ENCODE assay signal across 8 cellular contexts in the genomic region with DNA sequence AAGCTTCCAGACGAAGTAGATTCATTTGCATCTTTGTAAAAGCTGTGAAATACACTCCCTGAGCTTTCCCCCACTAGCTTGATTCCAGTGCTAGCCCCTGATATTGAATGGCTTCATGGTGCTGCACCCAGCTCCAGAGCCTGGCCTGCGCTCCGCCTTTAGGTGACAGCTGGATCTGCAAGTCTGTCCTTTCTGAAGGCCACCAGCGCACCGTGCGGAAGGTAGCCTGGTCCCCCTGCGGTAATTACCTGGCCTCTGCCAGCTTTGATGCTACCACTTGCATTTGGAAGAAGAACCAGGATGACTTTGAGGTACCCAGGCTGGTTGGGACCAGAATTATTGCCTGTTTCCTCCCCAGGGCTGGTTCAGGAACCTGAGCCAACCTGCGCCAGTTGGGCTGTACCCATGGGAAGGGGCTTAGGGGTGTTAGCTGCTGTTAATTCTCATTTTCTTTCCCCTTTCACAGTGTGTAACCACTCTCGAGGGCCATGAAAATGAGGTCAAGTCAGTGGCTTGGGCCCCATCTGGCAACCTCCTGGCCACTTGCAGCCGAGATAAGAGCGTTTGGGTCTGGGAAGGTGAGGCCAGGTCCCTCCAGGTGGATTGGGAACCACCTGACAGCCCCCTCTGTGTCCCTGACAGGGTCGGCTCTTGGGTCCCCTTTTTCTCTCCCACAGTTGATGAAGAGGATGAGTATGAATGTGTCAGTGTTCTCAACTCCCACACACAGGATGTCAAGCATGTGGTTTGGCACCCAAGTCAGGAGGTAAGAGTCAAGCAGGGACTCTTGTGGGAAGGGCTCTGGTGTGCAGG. TPM values are rescaled to one million over a fixed set of nuclear protein-coding genes. Genes with fewer than 3 reads are reported as not detected.
DNase-seq lines count a peak whose midpoint lies in the region; ATAC-seq and TF ChIP-seq lines count a peak whose summit lies in the region.

No MANE protein-coding gene starts in this region.

- H3K27ac ChIP-seq in psoas muscle, result no peak overlapping the region

- WGBS in psoas muscle, 3 donors, result 74 to 79% (median 75%) methylated on average over 11 to 12 of the region's 12 CpGs

- H3K4me3 ChIP-seq in epithelial cell of esophagus (ENCODE audit: low read length) (peak overlapping the region; percentile 90), psoas muscle (peak overlapping the region; percentile 88)

- H3K4me1 Mint-ChIP-seq in activated CD8-positive, alpha-beta T cell treated with anti-CD3 and anti-CD28 coated beads for 36 hours (ENCODE audit: low read depth), result peaks cover 36% of the 10 kb centered on the region

- H3K9me3 ChIP-seq in psoas muscle, result no peaks in the 10 kb centered on the region

- H3K4me1 ChIP-seq in psoas muscle, result peaks cover 27% of the 10 kb centered on the region

- peaks cover 8 to 64% of the 10 kb centered on the region in 2 donors for H3K36me3 ChIP-seq in psoas muscle (ENCODE audit: insufficient read depth in 1 of 2, low read depth in 1 of 2)

- H3K4me3 Mint-ChIP-seq in activated CD8-positive, alpha-beta T cell treated with anti-CD3 and anti-CD28 coated beads for 36 hours, result peak overlapping the region; percentile 85

- peak overlapping the region; percentile 91 for H3K27ac Mint-ChIP-seq in activated CD8-positive, alpha-beta T cell treated with anti-CD3 and anti-CD28 coated beads for 36 hours

- POLR2A ChIA-PET in activated CD8-positive, alpha-beta T cell treated with anti-CD3 and anti-CD28 coated beads for 36 hours (lab: Charles Lee), result interaction anchor here (0.6 to 2.9 kb wide), 16 partner anchors 8 to 270 kb away, joined by 3 to 28 read pairs (median 4); a partner anchor contains a TSS

- ATAC-seq in activated CD8-positive, alpha-beta T cell treated with anti-CD3 and anti-CD28 coated beads for 36 hours, result peak; percentile 21
- no peak for ATAC-seq in psoas muscle
- ATAC-seq in left lobe of liver, result no peak
- no peak for ATAC-seq in GM18519 (IDR thresholded peaks at IDR 0.05; ENCODE audit: low FRiP score, unreplicated experiment)

- H3K27me3 Mint-ChIP-seq in activated CD8-positive, alpha-beta T cell treated with anti-CD3 and anti-CD28 coated beads for 36 hours, result no peaks in the 10 kb centered on the region

- DNase-seq in NCI-H2081 (lab: John Stamatoyannopoulos, UW), result peak; percentile 12 to 54
- no peak for DNase-seq in NCI-H2081 treated with DMSO at 0.1 percent for 48 hours (lab: John Stamatoyannopoulos, UW)
- DNase-seq in NCI-H1105 (lab: John Stamatoyannopoulos, UW), result peak; percentile 11
- peak; percentile 79 for DNase-seq in activated CD8-positive, alpha-beta T cell treated with anti-CD3 and anti-CD28 coated beads for 36 hours
- peak; percentile 49 for DNase-seq in epithelial cell of esophagus (ENCODE audit: low read depth)
- peak in 1 of 2 donors; percentile 12 for DNase-seq in psoas muscle
- DNase-seq in left lobe of liver (ENCODE audit: low spot score), result no peak

- TF ChIP-seq CTCF in activated CD8-positive, alpha-beta T cell treated with anti-CD3 and anti-CD28 coated beads for 36 hours (IDR thresholded peaks at IDR 0.05), result peak; percentile 42
- TF ChIP-seq CTCF in epithelial cell of esophagus (IDR thresholded peaks at IDR 0.05; ENCODE audit: insufficient read depth, low read depth, low read length, missing control alignments), result peak; percentile 51
- no peak for TF ChIP-seq CTCF in psoas muscle (IDR thresholded peaks at IDR 0.05)

- no peaks in the 10 kb centered on the region for H3K9me3 Mint-ChIP-seq in activated CD8-positive, alpha-beta T cell treated with anti-CD3 and anti-CD28 coated beads for 36 hours

- H3K27me3 ChIP-seq in psoas muscle (ENCODE audit: insufficient read depth in 3 of 3, low read length in 2 of 3), result no peaks in the 10 kb centered on the region

- CTCF ChIA-PET in activated CD8-positive, alpha-beta T cell treated with anti-CD3 and anti-CD28 coated beads for 36 hours (lab: Charles Lee), result interaction anchor here (0.6 to 2.7 kb wide), 23 partner anchors 11 to 274 kb away, joined by 3 to 12 read pairs (median 4); a partner anchor contains a TSS

- intact Hi-C loops in activated CD8-positive, alpha-beta T cell treated with anti-CD3 and anti-CD28 coated beads for 36 hours (cut with micrococcal nuclease), result no loop called here
- intact Hi-C loops in psoas muscle (cut with DNase I), result loop anchor here (2.0 to 10.0 kb wide), 6 partner anchors 35 to 273 kb away; a partner anchor contains a TSS

- H3K36me3 Mint-ChIP-seq in activated CD8-positive, alpha-beta T cell treated with anti-CD3 and anti-CD28 coated beads for 36 hours (ENCODE audit: low read depth), result peaks cover 47% of the 10 kb centered on the region

RNA-seq across cellular contexts. Expression of a gene that starts 1.3 kb away (rescaled TPM):
- 10 to 100 TPM; 72.1 to 72.3 TPM for total RNA-seq in activated CD8-positive, alpha-beta T cell treated with anti-CD3 and anti-CD28 coated beads for 36 hours
- total RNA-seq in psoas muscle, result 10 to 100 TPM; 44.0 to 61.0 (median 56.5) TPM
- 10 to 100 TPM; 36.8 to 91.6 (median 80.5) TPM for polyA plus RNA-seq in psoas muscle
- 45.0 TPM for total RNA-seq in left lobe of liver

RNA-seq across cellular contexts. Expression of a gene that starts 1.6 kb away (rescaled TPM):
- 10 to 100 TPM; 13.1 to 15.0 TPM for total RNA-seq in activated CD8-positive, alpha-beta T cell treated with anti-CD3 and anti-CD28 coated beads for 36 hours
- 10 to 100 TPM; 23.1 to 33.0 (median 28.3) TPM for total RNA-seq in psoas muscle
- polyA plus RNA-seq in psoas muscle, result 10 to 100 TPM; 18.1 to 39.9 (median 21.2) TPM
- total RNA-seq in left lobe of liver, result 30.6 TPM

RNA-seq across cellular contexts. Expression of a gene that starts 38.0 kb away (rescaled TPM):
- total RNA-seq in activated CD8-positive, alpha-beta T cell treated with anti-CD3 and anti-CD28 coated beads for 36 hours, result 100 to 1,000 TPM; 175 to 178 TPM
- total RNA-seq in psoas muscle (10 to 100 TPM; 61.1 to 83.1 (median 77.6) TPM), left lobe of liver (49.7 TPM)
- 10 to 100 TPM; 47.6 to 73.7 (median 69.5) TPM for polyA plus RNA-seq in psoas muscle

RNA-seq across cellular contexts. Expression of a gene that starts 57.8 kb away (rescaled TPM):
- total RNA-seq in activated CD8-positive, alpha-beta T cell treated with anti-CD3 and anti-CD28 coated beads for 36 hours, result 10 to 100 TPM; 28.2 to 32.6 TPM
- total RNA-seq in psoas muscle (1 to 10 TPM in 2 of 4 donors, under 1 TPM in 2; 0.42 to 1.2 (median 0.92) TPM), left lobe of liver (0.20 TPM)
- polyA plus RNA-seq in psoas muscle, result under 1 TPM; 0.31 to 0.60 (median 0.38) TPM

RNA-seq across cellular contexts. Expression of a gene that starts 58.7 kb away (rescaled TPM):
- 100 to 1,000 TPM; 145 to 149 TPM for total RNA-seq in activated CD8-positive, alpha-beta T cell treated with anti-CD3 and anti-CD28 coated beads for 36 hours
- total RNA-seq in psoas muscle (100 to 1,000 TPM; 162 to 290 (median 231) TPM), left lobe of liver (67.6 TPM)
- 100 to 1,000 TPM; 111 to 472 (median 125) TPM for polyA plus RNA-seq in psoas muscle

Comparison
In these comparisons a context has a peak if more than half of its experiments do, and no peak if none do; other contexts are left out.
1. DNase-seq: peak in NCI-H2081 (2 of 2), NCI-H1105 (single experiment), activated CD8-positive, alpha-beta T cell treated with anti-CD3 and anti-CD28 coated beads for 36 hours (single experiment) and epithelial cell of esophagus (single experiment); none in NCI-H2081 treated with DMSO at 0.1 percent for 48 hours (single experiment) and left lobe of liver (single experiment).